11 cellular contexts compared by ENCODE assay signal in genomic region chr13:41613984-41614581, GRCh38.
DNase-seq lines count a peak whose midpoint lies in the region; ATAC-seq and TF ChIP-seq lines count a peak whose summit lies in the region.
"Had no signal": no experiment of that assay in that cellular context is flagged by ENCODE, and none has a peak within 500 bp of the region (broad histone marks: within the 10 kb centered on the region; RNA-seq: fewer than 3 reads in every experiment).

No MANE protein-coding gene starts in this region.

- no peaks in the 10 kb centered on the region for H3K4me1 Mint-ChIP-seq in GM23338

- in situ Hi-C loops in gastrocnemius medialis (cut with MboI; ENCODE audit: low sequenced_read_pairs in 4 of 4) = no loop called here

- DNase-seq in GM04503 (ENCODE audit: low read depth) (peak; percentile 69), caudate nucleus (lab: John Stamatoyannopoulos, UW) (peak in 13 of 61 donors; percentile 2 to 44 (median 13)), iPS-NIHi11 (ENCODE audit: low spot score) (peak; percentile 16), gastrocnemius medialis (peak in 1 of 2 donors; percentile 29), iPS-NIHi7 (ENCODE audit: extremely low spot score) (no peak), GM23338 (ENCODE audit: low spot score) (no peak), HPDE6-E6E7 (ENCODE audit: extremely low spot score) (no peak)
- DNase-seq in NK-92 treated with Interleukin-12 subunit alpha and Interleukin-12 subunit beta, amount 100 ng/mL, for 24 hours (lab: John Stamatoyannopoulos, UW) = no peak
- DNase-seq: activated naive CD4-positive, alpha-beta T cell treated with anti-CD3 and anti-CD28 coated beads for 36 hours; DMS 273 treated with DMSO at 0.1 percent for 48 hours; NCI-H2171 had no signal

- H3F3A ChIP-seq in GM23338 (replicated peaks; ENCODE audit: low read depth) = no peaks in the 10 kb centered on the region

- no peak overlapping the region for H3K4me2 ChIP-seq in GM23338

- peaks cover 0 to 19% of the 10 kb centered on the region in 2 donors for H3K36me3 ChIP-seq in gastrocnemius medialis
- H3K36me3 ChIP-seq in GM23338 (ENCODE audit: insufficient read depth) = no peaks in the 10 kb centered on the region

- no peaks in the 10 kb centered on the region for H3K79me2 ChIP-seq in GM23338 (replicated peaks; ENCODE audit: insufficient read depth)

- H3K4me1 ChIP-seq in gastrocnemius medialis = peaks cover 16 to 22% of the 10 kb centered on the region in 2 donors
- no peaks in the 10 kb centered on the region for H3K4me1 ChIP-seq in GM23338 (ENCODE audit: insufficient read depth)

- H3K27ac ChIP-seq in caudate nucleus (ENCODE audit: low read depth, low read length) (peak overlapping the region; percentile 7), gastrocnemius medialis (peak overlapping the region; percentile 30 to 61 (median 58)), GM23338 (ENCODE audit: low read depth) (no peak overlapping the region)

- no peak overlapping the region for H3K27ac Mint-ChIP-seq in GM23338
- H3K27ac Mint-ChIP-seq: activated naive CD4-positive, alpha-beta T cell treated with anti-CD3 and anti-CD28 coated beads for 36 hours had no signal

- no peak overlapping the region for H3K4me3 ChIP-seq in gastrocnemius medialis
- H3K4me3 ChIP-seq in GM23338 = no peak overlapping the region

- H2AFZ ChIP-seq in GM23338 = no peak overlapping the region

- H3K36me3 Mint-ChIP-seq in GM23338 (ENCODE audit: low read depth) = peaks cover 6% of the 10 kb centered on the region; the same call in 1 of the 3 replicates

- TF ChIP-seq POLR2A in gastrocnemius medialis (IDR thresholded peaks at IDR 0.05) = no peak

- H3K9me2 ChIP-seq in GM23338 (ENCODE audit: insufficient read depth) = no peaks in the 10 kb centered on the region

- peak; percentile 69 to 72 for ATAC-seq in gastrocnemius medialis
- ATAC-seq in GM23338 = no peak

- H4K20me1 ChIP-seq in GM23338 (replicated peaks; ENCODE audit: insufficient read depth) = 0 out of 2 replicates have a peak, but pooled peaks cover 3% of the 10 kb centered on the region

- H3K27me3 Mint-ChIP-seq in GM23338 (ENCODE audit: insufficient read depth, low read depth, poor library complexity) = no peaks in the 10 kb centered on the region

- H3K9me3 Mint-ChIP-seq in GM23338 = peaks cover 4% of the 10 kb centered on the region; the same call in 2 of the 3 replicates
- H3K9me3 Mint-ChIP-seq: activated naive CD4-positive, alpha-beta T cell treated with anti-CD3 and anti-CD28 coated beads for 36 hours had no signal

- TF ChIP-seq CTCF in gastrocnemius medialis (IDR thresholded peaks at IDR 0.05 in 4 of 5, conservative IDR thresholded peaks at IDR 0.05 in 1 of 5) = no peak
- no peak for TF ChIP-seq CTCF in GM23338 (conservative IDR thresholded peaks at IDR 0.05; ENCODE audit: low read depth in 2 of 2)

- intact Hi-C loops in gastrocnemius medialis (cut with DNase I; ENCODE audit: low total_unique reads) = loop anchor here (5.0 kb wide), 1 partner anchor 33 kb away; no protein-coding TSS in a partner anchor

- no peaks in the 10 kb centered on the region for H3K9me3 ChIP-seq in gastrocnemius medialis

- H3K27me3 ChIP-seq in gastrocnemius medialis (no peaks in the 10 kb centered on the region), GM23338 (ENCODE audit: insufficient read depth) (no peaks in the 10 kb centered on the region; the same call in 1 of the 2 replicates)

- H3K4me3 Mint-ChIP-seq in GM23338 = no peak overlapping the region
- H3K4me3 Mint-ChIP-seq: activated naive CD4-positive, alpha-beta T cell treated with anti-CD3 and anti-CD28 coated beads for 36 hours had no signal

TF ChIP-seq in GM23338, 12 proteins besides CTCF, POLR2A, EP300 and RAD21:
- no peak for TF ChIP-seq ZNF114 (CRISPR knock-in tag; IDR thresholded peaks at IDR 0.05)
- no peak for TF ChIP-seq ETS1 (IDR thresholded peaks at IDR 0.05)
- TF ChIP-seq JUNB (IDR thresholded peaks at IDR 0.05; ENCODE audit: unreplicated experiment) = no peak
- TF ChIP-seq STAT1 (IDR thresholded peaks at IDR 0.05; ENCODE audit: unreplicated experiment) = no peak
- TF ChIP-seq NANOG (IDR thresholded peaks at IDR 0.05; ENCODE audit: borderline replicate concordance) = no peak
- TF ChIP-seq EZH2phosphoT487 (IDR thresholded peaks at IDR 0.05; ENCODE audit: unreplicated experiment) = no peak
- no peak for TF ChIP-seq EZH2 (IDR thresholded peaks at IDR 0.05; ENCODE audit: low read depth, unreplicated experiment)
- no peak for TF ChIP-seq ZNF331 (CRISPR knock-in tag; IDR thresholded peaks at IDR 0.05; ENCODE audit: low read depth)
- TF ChIP-seq REST (IDR thresholded peaks at IDR 0.05; ENCODE audit: unreplicated experiment) = no peak

Comparison
In these comparisons a context has a peak if more than half of its experiments do, and no peak if none do; other contexts are left out.
1. DNase-seq: peak in GM04503 (single experiment) and iPS-NIHi11 (single experiment); none in iPS-NIHi7 (single experiment), GM23338 (single experiment), NK-92 treated with Interleukin-12 subunit alpha and Interleukin-12 subunit beta, amount 100 ng/mL, for 24 hours (single experiment) and HPDE6-E6E7 (single experiment).